In genomic region chr15:87653646-87654045, GRCh38 we compare ENCODE assay signal across 1 cellular context.
TF ChIP-seq lines count a peak whose summit lies in the region.

No MANE protein-coding gene starts in this region.

TF ChIP-seq in K562, 482 proteins besides CTCF, POLR2A, EP300 and RAD21 (continued from another document):
- TF ChIP-seq HMBOX1 (IDR thresholded peaks at IDR 0.05) (peak; percentile 33; the same call in 1 of the 2 replicates), ARID1B (IDR thresholded peaks at IDR 0.05) (peak; percentile 43; the same call in 1 of the 2 replicates), CBFA2T3 (IDR thresholded peaks at IDR 0.05) (peak; percentile 70), SMARCA4 (IDR thresholded peaks at IDR 0.05) (0 out of 2 replicates have a peak, but pooled peaks have one; percentile 46), EHMT2 (IDR thresholded peaks at IDR 0.05) (0 out of 2 replicates have a peak, but pooled peaks have one; percentile 26), ZNF431 (CRISPR knock-in tag; IDR thresholded peaks at IDR 0.05) (no peak), TEAD4 (IDR thresholded peaks at IDR 0.05; ENCODE audit: low read length) (0 out of 2 replicates have a peak, but pooled peaks have one; percentile 17), TEAD4 (CRISPR knock-in tag; IDR thresholded peaks at IDR 0.05; ENCODE audit: borderline replicate concordance) (no peak), EGR1 (conservative IDR thresholded peaks at IDR 0.05) (peak; percentile 57; the same call in 1 of the 2 replicates), SNIP1 (IDR thresholded peaks at IDR 0.05; ENCODE audit: low read depth) (no peak), NFE2 (IDR thresholded peaks at IDR 0.05; ENCODE audit: low read depth) (0 out of 2 replicates have a peak, but pooled peaks have one; percentile 9), TCF3 (CRISPR knock-in tag; IDR thresholded peaks at IDR 0.05) (peak; percentile 32), RCOR1 (IDR thresholded peaks at IDR 0.05; ENCODE audit: borderline replicate concordance in 1 of 2, low read depth in 2 of 2, low read length in 2 of 2) (peak in 1 of 2 experiments; percentile 14; a peak in 1 of 4 replicates), BRD9 (IDR thresholded peaks at IDR 0.05; ENCODE audit: low read depth, partially characterized antibody) (no peak), CBFA2T2 (conservative IDR thresholded peaks at IDR 0.05) (peak; percentile 22; the same call in 1 of the 2 replicates)
- TF ChIP-seq, protein P1, sequence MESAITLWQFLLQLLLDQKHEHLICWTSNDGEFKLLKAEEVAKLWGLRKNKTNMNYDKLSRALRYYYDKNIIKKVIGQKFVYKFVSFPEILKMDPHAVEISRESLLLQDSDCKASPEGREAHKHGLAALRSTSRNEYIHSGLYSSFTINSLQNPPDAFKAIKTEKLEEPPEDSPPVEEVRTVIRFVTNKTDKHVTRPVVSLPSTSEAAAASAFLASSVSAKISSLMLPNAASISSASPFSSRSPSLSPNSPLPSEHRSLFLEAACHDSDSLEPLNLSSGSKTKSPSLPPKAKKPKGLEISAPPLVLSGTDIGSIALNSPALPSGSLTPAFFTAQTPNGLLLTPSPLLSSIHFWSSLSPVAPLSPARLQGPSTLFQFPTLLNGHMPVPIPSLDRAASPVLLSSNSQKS (CRISPR knock-in tag; IDR thresholded peaks at IDR 0.05): no peak
